8 cellular contexts compared by ENCODE assay signal in genomic region chr12:62632521-62632920, GRCh38.
DNase-seq lines count a peak whose midpoint lies in the region; ATAC-seq and TF ChIP-seq lines count a peak whose summit lies in the region.

No MANE protein-coding gene starts in this region.

- H3K4me1 Mint-ChIP-seq in activated T-cell treated with anti-CD3 and anti-CD28 coated beads, Interleukin-2, amount 50 U/mL, for 72 hours (ENCODE audit: low read depth), result peaks cover 9% of the 10 kb centered on the region
- peaks cover 7% of the 10 kb centered on the region for H3K4me1 Mint-ChIP-seq in glutamatergic neuron (ENCODE audit: low read depth, unreplicated experiment)

- peaks cover 0 to 1% of the 10 kb centered on the region in 2 donors for H3K36me3 Mint-ChIP-seq in activated T-cell treated with anti-CD3 and anti-CD28 coated beads, Interleukin-2, amount 50 U/mL, for 72 hours (ENCODE audit: insufficient read depth in 2 of 2)
- no peaks in the 10 kb centered on the region for H3K36me3 Mint-ChIP-seq in glutamatergic neuron (ENCODE audit: unreplicated experiment)

- H3K9me3 ChIP-seq in BLaER1, result peaks cover 15% of the 10 kb centered on the region; the same call in 1 of the 2 replicates
- H3K9me3 ChIP-seq in osteoblast (ENCODE audit: low read depth, low read length), result no peaks in the 10 kb centered on the region

- H3K27me3 Mint-ChIP-seq in activated T-cell treated with anti-CD3 and anti-CD28 coated beads, Interleukin-2, amount 50 U/mL, for 72 hours (ENCODE audit: low read depth), result peaks cover 90% of the 10 kb centered on the region
- peaks cover 6% of the 10 kb centered on the region for H3K27me3 Mint-ChIP-seq in glutamatergic neuron (ENCODE audit: unreplicated experiment)

- peak; percentile 9 to 18 for DNase-seq in activated T-cell treated with anti-CD3 and anti-CD28 coated beads, Interleukin-2, amount 50 U/mL, for 72 hours
- DNase-seq in glutamatergic neuron (peak; percentile 46), osteoblast (ENCODE audit: insufficient read length, low spot score, missing footprints) (peak; percentile 78), kidney tubule cell (ENCODE audit: low spot score) (no peak), SKM-1 (lab: John Stamatoyannopoulos, UW; ENCODE audit: unreplicated experiment) (no peak)

- H3K36me3 ChIP-seq in BLaER1 (no peaks in the 10 kb centered on the region), osteoblast (ENCODE audit: insufficient read depth, low read length) (no peaks in the 10 kb centered on the region)

- no peak overlapping the region for H3K27ac ChIP-seq in BLaER1
- H3K27ac ChIP-seq in osteoblast (ENCODE audit: low read depth, low read length), result peak overlapping the region; percentile 72

- peak; percentile 55 for ATAC-seq in GM18907 (IDR thresholded peaks at IDR 0.05; ENCODE audit: unreplicated experiment)
- peak; percentile 43 for ATAC-seq in HG03196 (IDR thresholded peaks at IDR 0.05; ENCODE audit: unreplicated experiment)
- ATAC-seq in activated T-cell treated with anti-CD3 and anti-CD28 coated beads, Interleukin-2, amount 50 U/mL, for 72 hours (replicated peaks in 1 of 2), result peak; percentile 37 to 53

- H3K9me3 Mint-ChIP-seq in activated T-cell treated with anti-CD3 and anti-CD28 coated beads, Interleukin-2, amount 50 U/mL, for 72 hours, result no peaks in the 10 kb centered on the region
- H3K9me3 Mint-ChIP-seq in glutamatergic neuron (ENCODE audit: unreplicated experiment), result peaks cover 2% of the 10 kb centered on the region

- H3K9ac ChIP-seq in BLaER1, result no peak overlapping the region

- peak overlapping the region; percentile 58 for H2AFZ ChIP-seq in osteoblast (ENCODE audit: low read length)

- H4K20me1 ChIP-seq in BLaER1 (peaks cover 15% of the 10 kb centered on the region; the same call in 1 of the 2 replicates), osteoblast (ENCODE audit: insufficient read depth, low read length) (no peaks in the 10 kb centered on the region)

- H3K4me3 ChIP-seq in BLaER1 (peak overlapping the region; percentile 22; the same call in 1 of the 2 replicates), osteoblast (ENCODE audit: insufficient read depth, low read length) (peak overlapping the region; percentile 73)

- H3K27ac Mint-ChIP-seq in activated T-cell treated with anti-CD3 and anti-CD28 coated beads, Interleukin-2, amount 50 U/mL, for 72 hours, result no peak overlapping the region
- no peak overlapping the region for H3K27ac Mint-ChIP-seq in glutamatergic neuron (ENCODE audit: unreplicated experiment)

- H3K4me3 Mint-ChIP-seq in activated T-cell treated with anti-CD3 and anti-CD28 coated beads, Interleukin-2, amount 50 U/mL, for 72 hours, result peak overlapping the region; percentile 85 to 88
- H3K4me3 Mint-ChIP-seq in glutamatergic neuron (ENCODE audit: unreplicated experiment), result peak overlapping the region; percentile 87

- H3K4me2 ChIP-seq in BLaER1 (peak overlapping the region; percentile 42), osteoblast (ENCODE audit: insufficient read depth, low read length) (peak overlapping the region; percentile 91)

- no peak for TF ChIP-seq CTCF in glutamatergic neuron (IDR thresholded peaks at IDR 0.05; ENCODE audit: partially characterized antibody, unreplicated experiment)
- TF ChIP-seq CTCF in osteoblast (IDR thresholded peaks at IDR 0.05; ENCODE audit: extremely low read depth, low read depth, low read length), result no peak

- peaks cover 58% of the 10 kb centered on the region for H3K27me3 ChIP-seq in BLaER1
- H3K27me3 ChIP-seq in osteoblast (ENCODE audit: insufficient read depth, low read length), result no peaks in the 10 kb centered on the region

- H3K4me1 ChIP-seq in BLaER1 (peaks cover 12% of the 10 kb centered on the region), osteoblast (ENCODE audit: insufficient read depth, low read length) (peaks cover 33% of the 10 kb centered on the region)

- no peaks in the 10 kb centered on the region for H3K79me2 ChIP-seq in osteoblast (ENCODE audit: insufficient read depth, low read length)

Comparison
In these comparisons a context has a peak if more than half of its experiments do, and no peak if none do; other contexts are left out.
1. DNase-seq: peak in activated T-cell treated with anti-CD3 and anti-CD28 coated beads, Interleukin-2, amount 50 U/mL, for 72 hours (2 of 2), glutamatergic neuron (single experiment) and osteoblast (single experiment); none in kidney tubule cell (single experiment) and SKM-1 (single experiment).
2. Peak in every context shown above with its lines, with median percentiles within 50 percentile points of each other: ATAC-seq.